Comparison of ENCODE assay signal across 8 cellular contexts in genomic region chr3:195914648-195915473, GRCh38. TPM values are rescaled to one million over a fixed set of nuclear protein-coding genes. Genes with fewer than 3 reads are reported as not detected.
A peak's percentile ranks its signal among the peaks of the same experiment; 100 is the strongest.
DNase-seq lines count a peak whose midpoint lies in the region; ATAC-seq and TF ChIP-seq lines count a peak whose summit lies in the region.

No MANE protein-coding gene starts in this region.

- H3K4me3 ChIP-seq in CD4-positive, alpha-beta memory T cell (ENCODE audit: low read length in 2 of 2): no peak overlapping the region
- peak overlapping the region; percentile 31 for H3K4me3 ChIP-seq in HUES6 (ENCODE audit: low read depth, low read length)
- peak overlapping the region in 1 of 4 donors; percentile 37 for H3K4me3 ChIP-seq in esophagus squamous epithelium
- H3K4me3 ChIP-seq in stomach: no peak overlapping the region

- POLR2A ChIA-PET in CD4-positive, alpha-beta memory T cell (lab: Charles Lee; ENCODE audit: partially characterized antibody): interaction anchor here (0.7 to 6.4 kb wide), 7 partner anchors 10 to 645 kb away, joined by 3 to 73 read pairs (median 7); no protein-coding TSS in a partner anchor

- H3K9me3 Mint-ChIP-seq in CD4-positive, alpha-beta memory T cell: no peaks in the 10 kb centered on the region
- H3K9me3 Mint-ChIP-seq in activated CD8-positive, alpha-beta memory T cell treated with anti-CD3 and anti-CD28 coated beads, Interleukin-2, amount 10 ng/mL, durations not matched to agents 7 days and 5 days (ENCODE audit: low read depth): no peaks in the 10 kb centered on the region
- H3K9me3 Mint-ChIP-seq in natural killer cell treated with Interleukin-12 subunit alpha and Interleukin-12 subunit beta and Interleukin-15 and Interleukin-18, amount 100 ng/mL, for 72 hours: no peaks in the 10 kb centered on the region

- no peaks in the 10 kb centered on the region for H3K9me3 ChIP-seq in CD4-positive, alpha-beta memory T cell (ENCODE audit: control insufficient read depth in 1 of 2, low read length in 2 of 2)
- H3K9me3 ChIP-seq in HUES6 (ENCODE audit: control insufficient read depth, insufficient read depth, low read depth, low read length): no peaks in the 10 kb centered on the region
- H3K9me3 ChIP-seq in esophagus squamous epithelium: no peaks in the 10 kb centered on the region
- H3K9me3 ChIP-seq in stomach: no peaks in the 10 kb centered on the region

- H3K27ac ChIP-seq in CD4-positive, alpha-beta memory T cell (ENCODE audit: low read depth, low read length): no peak overlapping the region
- H3K27ac ChIP-seq in HUES6 (ENCODE audit: low read depth, low read length): peak overlapping the region; percentile 60
- H3K27ac ChIP-seq in esophagus squamous epithelium: peak overlapping the region; percentile 83 to 95 (median 92)
- peak overlapping the region; percentile 39 to 84 (median 77) for H3K27ac ChIP-seq in stomach

- peak; percentile 87 for ATAC-seq in GM21423 (IDR thresholded peaks at IDR 0.05; ENCODE audit: unreplicated experiment)
- ATAC-seq in activated CD8-positive, alpha-beta memory T cell treated with anti-CD3 and anti-CD28 coated beads, Interleukin-2, amount 10 ng/mL, durations not matched to agents 7 days and 5 days: peak; percentile 95
- peak; percentile 96 to 97 for ATAC-seq in natural killer cell treated with Interleukin-12 subunit alpha and Interleukin-12 subunit beta and Interleukin-15 and Interleukin-18, amount 100 ng/mL, for 72 hours

- H3K9ac ChIP-seq in HUES6 (ENCODE audit: low read length): peak overlapping the region; percentile 49

- CTCF ChIA-PET in CD4-positive, alpha-beta memory T cell (lab: Charles Lee; ENCODE audit: partially characterized antibody): interaction anchor here (0.6 to 16.3 kb wide), 15 partner anchors 8 to 644 kb away, joined by 3 to 479 read pairs (median 4); partner anchors contain the start of gene XXYLT1
- CTCF ChIA-PET in activated CD8-positive, alpha-beta memory T cell treated with anti-CD3 and anti-CD28 coated beads, Interleukin-2, amount 10 ng/mL, durations not matched to agents 7 days and 5 days (lab: Charles Lee): interaction anchor here (0.7 to 7.6 kb wide), 17 partner anchors 8 to 211 kb away, joined by 3 to 129 read pairs (median 5); no protein-coding TSS in a partner anchor

- peaks cover 0 to 5% of the 10 kb centered on the region in 2 donors for H3K27me3 Mint-ChIP-seq in CD4-positive, alpha-beta memory T cell
- peaks cover 8% of the 10 kb centered on the region for H3K27me3 Mint-ChIP-seq in activated CD8-positive, alpha-beta memory T cell treated with anti-CD3 and anti-CD28 coated beads, Interleukin-2, amount 10 ng/mL, durations not matched to agents 7 days and 5 days
- peaks cover 2 to 8% of the 10 kb centered on the region in 2 donors for H3K27me3 Mint-ChIP-seq in natural killer cell treated with Interleukin-12 subunit alpha and Interleukin-12 subunit beta and Interleukin-15 and Interleukin-18, amount 100 ng/mL, for 72 hours

- no peaks in the 10 kb centered on the region for H3K36me3 ChIP-seq in CD4-positive, alpha-beta memory T cell (ENCODE audit: insufficient read depth, low read length)
- H3K36me3 ChIP-seq in HUES6 (ENCODE audit: control insufficient read depth, insufficient read depth, low read length) (no peaks in the 10 kb centered on the region), esophagus squamous epithelium (no peaks in the 10 kb centered on the region), stomach (no peaks in the 10 kb centered on the region)

- no peaks in the 10 kb centered on the region for H3K27me3 ChIP-seq in CD4-positive, alpha-beta memory T cell (ENCODE audit: insufficient read depth, low read length)
- H3K27me3 ChIP-seq in HUES6 (ENCODE audit: control insufficient read depth, insufficient read depth, low read length) (peaks cover 2% of the 10 kb centered on the region; the same call in 1 of the 2 replicates), esophagus squamous epithelium (no peaks in the 10 kb centered on the region), stomach (peaks cover 0 to 15% (median 0%) of the 10 kb centered on the region in 3 donors)

- 8% methylated on average over 8 of the region's 14 CpGs for WGBS in esophagus squamous epithelium, 2 donors
- WGBS in stomach, 5 donors: 13 to 26% (median 23%) methylated on average over 12 to 14 of the region's 14 CpGs

- peak; percentile 88 to 93 (median 89) for DNase-seq in CD4-positive, alpha-beta memory T cell
- peak; percentile 96 for DNase-seq in activated CD8-positive, alpha-beta memory T cell treated with anti-CD3 and anti-CD28 coated beads, Interleukin-2, amount 10 ng/mL, durations not matched to agents 7 days and 5 days
- DNase-seq in esophagus squamous epithelium (lab: John Stamatoyannopoulos, UW) (no peak), stomach (peak; percentile 95), NCI-H2196 (lab: John Stamatoyannopoulos, UW; ENCODE audit: unreplicated experiment) (no peak)
- peak; percentile 94 for DNase-seq in natural killer cell treated with Interleukin-12 subunit alpha and Interleukin-12 subunit beta and Interleukin-15 and Interleukin-18, amount 100 ng/mL, for 72 hours (ENCODE audit: low spot score)

- peak overlapping the region in 3 of 8 donors; percentile 22 to 45 (median 32) for H3K4me3 Mint-ChIP-seq in CD4-positive, alpha-beta memory T cell
- no peak overlapping the region for H3K4me3 Mint-ChIP-seq in activated CD8-positive, alpha-beta memory T cell treated with anti-CD3 and anti-CD28 coated beads, Interleukin-2, amount 10 ng/mL, durations not matched to agents 7 days and 5 days
- H3K4me3 Mint-ChIP-seq in natural killer cell treated with Interleukin-12 subunit alpha and Interleukin-12 subunit beta and Interleukin-15 and Interleukin-18, amount 100 ng/mL, for 72 hours: no peak overlapping the region

- peaks cover 12% of the 10 kb centered on the region for H3K4me1 ChIP-seq in CD4-positive, alpha-beta memory T cell (ENCODE audit: insufficient read depth, low read length)
- H3K4me1 ChIP-seq in HUES6 (ENCODE audit: control insufficient read depth, insufficient read depth, low read length) (peaks cover 25% of the 10 kb centered on the region), esophagus squamous epithelium (peaks cover 22 to 73% (median 53%) of the 10 kb centered on the region in 3 donors), stomach (peaks cover 10 to 23% (median 20%) of the 10 kb centered on the region in 4 donors)

- TF ChIP-seq CTCF in esophagus squamous epithelium (IDR thresholded peaks at IDR 0.05) (peak; percentile 92 to 99 (median 97)), stomach (IDR thresholded peaks at IDR 0.05) (peak in 5 of 7 experiments; percentile 86 to 98 (median 94))

- H3K27ac Mint-ChIP-seq in CD4-positive, alpha-beta memory T cell: peak overlapping the region; percentile 73 to 84 (median 79)
- H3K27ac Mint-ChIP-seq in activated CD8-positive, alpha-beta memory T cell treated with anti-CD3 and anti-CD28 coated beads, Interleukin-2, amount 10 ng/mL, durations not matched to agents 7 days and 5 days: peak overlapping the region; percentile 66
- H3K27ac Mint-ChIP-seq in natural killer cell treated with Interleukin-12 subunit alpha and Interleukin-12 subunit beta and Interleukin-15 and Interleukin-18, amount 100 ng/mL, for 72 hours: peak overlapping the region; percentile 55 to 70

- peaks cover 4 to 19% (median 11%) of the 10 kb centered on the region in 4 donors for H3K4me1 Mint-ChIP-seq in CD4-positive, alpha-beta memory T cell
- peaks cover 14% of the 10 kb centered on the region for H3K4me1 Mint-ChIP-seq in activated CD8-positive, alpha-beta memory T cell treated with anti-CD3 and anti-CD28 coated beads, Interleukin-2, amount 10 ng/mL, durations not matched to agents 7 days and 5 days
- H3K4me1 Mint-ChIP-seq in natural killer cell treated with Interleukin-12 subunit alpha and Interleukin-12 subunit beta and Interleukin-15 and Interleukin-18, amount 100 ng/mL, for 72 hours (ENCODE audit: low read depth in 2 of 2): peaks cover 6 to 8% of the 10 kb centered on the region in 2 donors

- H3K36me3 Mint-ChIP-seq in CD4-positive, alpha-beta memory T cell: no peaks in the 10 kb centered on the region
- H3K36me3 Mint-ChIP-seq in activated CD8-positive, alpha-beta memory T cell treated with anti-CD3 and anti-CD28 coated beads, Interleukin-2, amount 10 ng/mL, durations not matched to agents 7 days and 5 days: no peaks in the 10 kb centered on the region
- no peaks in the 10 kb centered on the region for H3K36me3 Mint-ChIP-seq in natural killer cell treated with Interleukin-12 subunit alpha and Interleukin-12 subunit beta and Interleukin-15 and Interleukin-18, amount 100 ng/mL, for 72 hours

- peak; percentile 19 for TF ChIP-seq EP300 in stomach (IDR thresholded peaks at IDR 0.05)

- TF ChIP-seq POLR2A in esophagus squamous epithelium (IDR thresholded peaks at IDR 0.05) (peak in 1 of 4 donors; percentile 3), stomach (IDR thresholded peaks at IDR 0.05) (no peak)

- intact Hi-C loops in CD4-positive, alpha-beta memory T cell (cut with micrococcal nuclease): loop anchor here (1.0 to 2.0 kb wide), 4 partner anchors 21 to 644 kb away; partner anchors contain the start of gene XXYLT1
- intact Hi-C loops in esophagus squamous epithelium (cut with DNase I) (no loop called here), stomach (cut with DNase I; ENCODE audit: low total_unique reads) (no loop called here)

RNA-seq across cellular contexts. Expression of gene TNK2, which starts 6.5 kb away (rescaled TPM):
- 100 to 1,000 TPM; 136 to 164 TPM for total RNA-seq in CD4-positive, alpha-beta memory T cell
- polyA plus RNA-seq in CD4-positive, alpha-beta memory T cell: 1 to 10 TPM in 1 of 2 donors, under 1 TPM in 1; 0.18 to 3.4 TPM
- total RNA-seq in activated CD8-positive, alpha-beta memory T cell treated with anti-CD3 and anti-CD28 coated beads, Interleukin-2, amount 10 ng/mL, durations not matched to agents 7 days and 5 days: 100 to 1,000 TPM; 150 to 177 TPM
- total RNA-seq in esophagus squamous epithelium (10 to 100 TPM; 18.4 to 45.7 (median 42.8) TPM), stomach (100 to 1,000 TPM in 1 of 5 donors, 10 to 100 TPM in 3, 1 to 10 TPM in 1; 6.1 to 431 (median 42.6) TPM)
- total RNA-seq in natural killer cell treated with Interleukin-12 subunit alpha and Interleukin-12 subunit beta and Interleukin-15 and Interleukin-18, amount 100 ng/mL, for 72 hours: 100 to 1,000 TPM in 1 of 2 donors, 10 to 100 TPM in 1; 63.5 to 116 TPM
- polyA plus RNA-seq in stomach: 10 to 100 TPM; 20.1 to 42.7 (median 34.5) TPM

Comparison
In these comparisons a context has a peak if more than half of its experiments do, and no peak if none do; other contexts are left out.
1. DNase-seq: peak in CD4-positive, alpha-beta memory T cell (5 of 5), activated CD8-positive, alpha-beta memory T cell treated with anti-CD3 and anti-CD28 coated beads, Interleukin-2, amount 10 ng/mL, durations not matched to agents 7 days and 5 days (single experiment), natural killer cell treated with Interleukin-12 subunit alpha and Interleukin-12 subunit beta and Interleukin-15 and Interleukin-18, amount 100 ng/mL, for 72 hours (single experiment) and stomach (single experiment); none in esophagus squamous epithelium (single experiment) and NCI-H2196 (single experiment).
2. Peak in every context shown above with its lines, with median percentiles within 50 percentile points of each other: H3K27ac Mint-ChIP-seq and ATAC-seq.